ENCODE assay signal across 8 cellular contexts in genomic region chr12:64682572-64683277, GRCh38.
DNase-seq lines count a peak whose midpoint lies in the region; ATAC-seq, FAIRE-seq and TF ChIP-seq lines count a peak whose summit lies in the region.

No MANE protein-coding gene starts in this region.

- 80% methylated on average over 6 of the region's 6 CpGs for WGBS in liver
- WGBS in HepG2 (ENCODE audit: low lambda C conversion rate) = 93% methylated on average over 6 of the region's 6 CpGs
- 35% methylated on average over 6 of the region's 6 CpGs for WGBS in hepatocyte (ENCODE audit: low lambda C conversion rate, missing lambda C conversion rate)

- H3K4me3 ChIP-seq in liver (ENCODE audit: low read depth in 1 of 3, low read length in 3 of 3) = no peak overlapping the region
- H3K4me3 ChIP-seq in HepG2 (replicated peaks in 1 of 3; ENCODE audit: insufficient read depth in 1 of 3, low read depth in 2 of 3, low read length in 3 of 3) = no peak overlapping the region
- no peak overlapping the region for H3K4me3 ChIP-seq in WERI-Rb-1 (ENCODE audit: low read depth, low read length)
- no peak overlapping the region for H3K4me3 ChIP-seq in hepatocyte
- H3K4me3 ChIP-seq in MM.1S (ENCODE audit: low read length) = no peak overlapping the region

- FAIRE-seq in HepG2 (lab: Jason Lieb, UNC) = no peak

- BruUV-seq in HepG2 (replicated peaks; lab: Mats Ljungman, UMichigan) = no TSS peak

- POLR2A ChIA-PET in HepG2 (lab: Yijun Ruan, JAX) = no interaction called here

- DNase-seq in HepG2 (ENCODE audit: low spot score) (no peak), WERI-Rb-1 (peak; percentile 55), hepatocyte (ENCODE audit: low spot score) (peak; percentile 76), MM.1S (no peak)
- DNase-seq in activated CD4-positive, CD25-positive, alpha-beta regulatory T cell treated with anti-CD3 and anti-CD28 coated beads, Interleukin-2, amount 50 U/mL, for 72 hours = no peak

- H2AFZ ChIP-seq in HepG2 (ENCODE audit: low read length) (no peak overlapping the region), hepatocyte (no peak overlapping the region), MM.1S (ENCODE audit: low read length) (no peak overlapping the region)

- H4K20me1 ChIP-seq in HepG2 (ENCODE audit: insufficient read depth, low read length) = no peaks in the 10 kb centered on the region
- no peaks in the 10 kb centered on the region for H4K20me1 ChIP-seq in hepatocyte (ENCODE audit: insufficient read depth, poor library complexity, severe bottlenecking)
- no peaks in the 10 kb centered on the region for H4K20me1 ChIP-seq in MM.1S (ENCODE audit: insufficient read depth, low read length)

- TF ChIP-seq POLR2A in HepG2 (IDR thresholded peaks at IDR 0.05; ENCODE audit: insufficient read depth in 1 of 2, low read depth in 2 of 2, low read length in 2 of 2) = no peak

- no peaks in the 10 kb centered on the region for H3F3A ChIP-seq in MM.1S (ENCODE audit: insufficient read depth, low read length)

- H3K9me3 ChIP-seq in liver (ENCODE audit: control insufficient read depth in 4 of 4, low read length in 3 of 4) (no peaks in the 10 kb centered on the region), HepG2 (ENCODE audit: low read length) (no peaks in the 10 kb centered on the region), WERI-Rb-1 (ENCODE audit: severe bottlenecking) (no peaks in the 10 kb centered on the region), hepatocyte (ENCODE audit: low read depth) (no peaks in the 10 kb centered on the region), MM.1S (replicated peaks; ENCODE audit: insufficient read depth, low read length) (no peaks in the 10 kb centered on the region)

- H3K9ac ChIP-seq in liver (ENCODE audit: low read depth in 1 of 2, low read length in 2 of 2) (no peak overlapping the region), HepG2 (ENCODE audit: insufficient read depth, low read depth, low read length) (no peak overlapping the region), MM.1S (ENCODE audit: low read length) (no peak overlapping the region)

- H3K4me1 ChIP-seq in liver (ENCODE audit: control insufficient read depth in 4 of 4, insufficient read depth in 4 of 4, low read length in 3 of 4) (peaks cover 0 to 3% (median 0%) of the 10 kb centered on the region in 4 donors), HepG2 (ENCODE audit: insufficient read depth, low read length) (peaks cover 63% of the 10 kb centered on the region), hepatocyte (ENCODE audit: insufficient read depth) (peaks cover 8% of the 10 kb centered on the region), MM.1S (ENCODE audit: low read length) (peaks cover 7% of the 10 kb centered on the region; the same call in 1 of the 2 replicates)

- no peaks in the 10 kb centered on the region for H3K36me3 ChIP-seq in liver (ENCODE audit: control insufficient read depth in 4 of 4, insufficient read depth in 3 of 4, low read depth in 1 of 4, low read length in 3 of 4)
- peaks cover 7 to 10% of the 10 kb centered on the region in 2 experiments; a peak in 4 of 5 replicates for H3K36me3 ChIP-seq in HepG2 (replicated peaks in 1 of 2; ENCODE audit: control insufficient read depth in 1 of 2, insufficient read depth in 2 of 2, low read length in 2 of 2)
- H3K36me3 ChIP-seq in WERI-Rb-1 = 0 out of 2 replicates have a peak, but pooled peaks cover 3% of the 10 kb centered on the region
- no peaks in the 10 kb centered on the region for H3K36me3 ChIP-seq in hepatocyte (replicated peaks; ENCODE audit: insufficient read depth, low read depth)
- H3K36me3 ChIP-seq in MM.1S (replicated peaks; ENCODE audit: insufficient read depth, low read length) = no peaks in the 10 kb centered on the region

- no peak for TF ChIP-seq RAD21 in liver (IDR thresholded peaks at IDR 0.05)
- TF ChIP-seq RAD21 in HepG2 (CRISPR knock-in tag; IDR thresholded peaks at IDR 0.05) = no peak

- no peaks in the 10 kb centered on the region for H3K9me2 ChIP-seq in hepatocyte (replicated peaks; ENCODE audit: insufficient read depth)
- no peaks in the 10 kb centered on the region for H3K9me2 ChIP-seq in MM.1S (replicated peaks; ENCODE audit: insufficient read depth, low read length)

- H3K4me2 ChIP-seq in HepG2 (ENCODE audit: low read depth, low read length) (no peak overlapping the region), hepatocyte (peak overlapping the region; percentile 40), MM.1S (ENCODE audit: low read depth, low read length) (no peak overlapping the region)

- ATAC-seq in HepG2 (no peak), GM18861 (IDR thresholded peaks at IDR 0.05; ENCODE audit: unreplicated experiment) (no peak), HG03460 (IDR thresholded peaks at IDR 0.05; ENCODE audit: unreplicated experiment) (no peak)

- H3K79me2 ChIP-seq in HepG2 (ENCODE audit: insufficient read depth, low read length) (peaks cover 23% of the 10 kb centered on the region), hepatocyte (peaks cover 7% of the 10 kb centered on the region), MM.1S (ENCODE audit: low read length) (peaks cover 45% of the 10 kb centered on the region)

- CTCF ChIA-PET in HepG2 (lab: Yijun Ruan, JAX; ENCODE audit: low intra/inter-chr PET ratio, low total read pairs) = no interaction called here

- no peaks in the 10 kb centered on the region for H3K27me3 ChIP-seq in liver (ENCODE audit: control insufficient read depth in 4 of 4, insufficient read depth in 4 of 4, low read length in 3 of 4)
- H3K27me3 ChIP-seq in HepG2 (ENCODE audit: control insufficient read depth in 1 of 2, insufficient read depth in 2 of 2, low read length in 2 of 2) = no peaks in the 10 kb centered on the region
- no peaks in the 10 kb centered on the region for H3K27me3 ChIP-seq in WERI-Rb-1 (ENCODE audit: insufficient read depth, low read depth, severe bottlenecking)
- no peaks in the 10 kb centered on the region for H3K27me3 ChIP-seq in hepatocyte
- H3K27me3 ChIP-seq in MM.1S (replicated peaks; ENCODE audit: insufficient read depth, low read length) = no peaks in the 10 kb centered on the region

- TF ChIP-seq EP300 in HepG2 (IDR thresholded peaks at IDR 0.05; ENCODE audit: low read depth in 2 of 2, low read length in 2 of 2) (no peak), HepG2 (CRISPR knock-in tag; IDR thresholded peaks at IDR 0.05; ENCODE audit: borderline replicate concordance) (no peak)

- intact Hi-C loops in HepG2 (cut with micrococcal nuclease; ENCODE audit: unreplicated experiment) = no loop called here

- in situ Hi-C loops in HepG2 (cut with HindIII; ENCODE audit: extremely low pct_ligation_motif_present, low pct_unique_long_range_greater_than_20kb) = no loop called here

- H3K27ac ChIP-seq in liver (ENCODE audit: low read depth in 1 of 2, low read length in 2 of 2) (no peak overlapping the region), HepG2 (ENCODE audit: extremely low read length, insufficient read depth, low read length) (no peak overlapping the region), WERI-Rb-1 (peak overlapping the region; percentile 34), hepatocyte (peak overlapping the region; percentile 48), MM.1S (ENCODE audit: low read length) (no peak overlapping the region)

- TF ChIP-seq CTCF in liver (IDR thresholded peaks at IDR 0.05; ENCODE audit: low read depth, low read length, missing input control) (no peak), HepG2 (CRISPR knock-in tag; IDR thresholded peaks at IDR 0.05) (no peak), WERI-Rb-1 (IDR thresholded peaks at IDR 0.05; ENCODE audit: low read depth, low read length) (no peak), hepatocyte (IDR thresholded peaks at IDR 0.05; ENCODE audit: poor library complexity) (no peak), MM.1S (IDR thresholded peaks at IDR 0.05; ENCODE audit: low read length) (no peak)

TF ChIP-seq in liver, 16 proteins besides CTCF, POLR2A, EP300 and RAD21:
- TF ChIP-seq NR2F2 (IDR thresholded peaks at IDR 0.05) (peak; percentile 66), MAX (IDR thresholded peaks at IDR 0.05) (no peak)
TF ChIP-seq in liver: peak in this region for 1.

TF ChIP-seq in HepG2, 621 proteins besides CTCF, POLR2A, EP300 and RAD21 (continues in another document):
- TF ChIP-seq IRF9 (CRISPR knock-in tag; IDR thresholded peaks at IDR 0.05; ENCODE audit: borderline replicate concordance) (no peak), TFE3 (CRISPR knock-in tag; IDR thresholded peaks at IDR 0.05) (no peak), ZNF451 (CRISPR knock-in tag; IDR thresholded peaks at IDR 0.05) (no peak), ZNF205 (CRISPR knock-in tag; IDR thresholded peaks at IDR 0.05) (no peak), JUND (CRISPR knock-in tag; IDR thresholded peaks at IDR 0.05) (no peak), CSRNP2 (CRISPR knock-in tag; conservative IDR thresholded peaks at IDR 0.05; ENCODE audit: low read depth) (no peak), ZNF563 (CRISPR knock-in tag; IDR thresholded peaks at IDR 0.05) (no peak)

Comparison
In these comparisons a context has a peak if more than half of its experiments do, and no peak if none do; other contexts are left out.
1. H3K27ac ChIP-seq: peak in WERI-Rb-1 (single experiment) and hepatocyte (single experiment); none in liver (0 of 2), HepG2 (single experiment) and MM.1S (single experiment).
2. DNase-seq: peak in WERI-Rb-1 (single experiment) and hepatocyte (single experiment); none in HepG2 (single experiment), activated CD4-positive, CD25-positive, alpha-beta regulatory T cell treated with anti-CD3 and anti-CD28 coated beads, Interleukin-2, amount 50 U/mL, for 72 hours (single experiment) and MM.1S (single experiment).